ENCODE assay signal across 1 cellular context in genomic region chr5:110738812-110739651, GRCh38.
TF ChIP-seq lines count a peak whose summit lies in the region.

Gene SLC25A46 (plus strand): TSS chr5:110739007. CDS start chr5:110739120, 113 bp downstream.

TF ChIP-seq in HEK293, 187 proteins besides CTCF, POLR2A, EP300 and RAD21 (continued from another document and continues in another):
- TF ChIP-seq PRDM2 (tag by site-specific recombination; IDR thresholded peaks at IDR 0.05; ENCODE audit: borderline replicate concordance) = no peak
- no peak for TF ChIP-seq ZBTB1 (tag by site-specific recombination; IDR thresholded peaks at IDR 0.05)
- no peak for TF ChIP-seq BCL6B (tag by site-specific recombination; IDR thresholded peaks at IDR 0.05)
- TF ChIP-seq ZNF23 (tag by site-specific recombination; IDR thresholded peaks at IDR 0.05; ENCODE audit: borderline replicate concordance) = no peak
- TF ChIP-seq ZNF692 (tag by site-specific recombination; IDR thresholded peaks at IDR 0.05) = no peak
- TF ChIP-seq ZNF302 (tag by site-specific recombination; IDR thresholded peaks at IDR 0.05; ENCODE audit: low read depth) = no peak
- no peak for TF ChIP-seq ZNF488 (tag by site-specific recombination; IDR thresholded peaks at IDR 0.05)
- TF ChIP-seq OVOL3 (tag by site-specific recombination; IDR thresholded peaks at IDR 0.05) = no peak
- TF ChIP-seq ZNF596 (tag by site-specific recombination; IDR thresholded peaks at IDR 0.05) = no peak
- no peak for TF ChIP-seq ZNF174 (tag by site-specific recombination; IDR thresholded peaks at IDR 0.05)
- TF ChIP-seq ZNF202 (tag by site-specific recombination; IDR thresholded peaks at IDR 0.05; ENCODE audit: borderline replicate concordance) = no peak
- TF ChIP-seq ZNF514 (tag by site-specific recombination; IDR thresholded peaks at IDR 0.05) = no peak
- no peak for TF ChIP-seq BCL11A (tag by site-specific recombination; IDR thresholded peaks at IDR 0.05; ENCODE audit: low read depth)
- TF ChIP-seq ZNF169 (tag by site-specific recombination; IDR thresholded peaks at IDR 0.05) = no peak
- TF ChIP-seq ZNF791 (tag by site-specific recombination; IDR thresholded peaks at IDR 0.05) = no peak
- TF ChIP-seq ZNF239 (tag by site-specific recombination; IDR thresholded peaks at IDR 0.05) = no peak
- no peak for TF ChIP-seq MEIS1 (CRISPR knock-in tag; IDR thresholded peaks at IDR 0.05; ENCODE audit: borderline replicate concordance)
- TF ChIP-seq ZBTB10 (tag by site-specific recombination; IDR thresholded peaks at IDR 0.05) = peak; percentile 79; the same call in 1 of the 2 replicates
- peak; percentile 76 for TF ChIP-seq ZNF600 (tag by site-specific recombination; IDR thresholded peaks at IDR 0.05)
- no peak for TF ChIP-seq OSR2 (tag by site-specific recombination; IDR thresholded peaks at IDR 0.05)
- no peak for TF ChIP-seq ZNF416 (tag by site-specific recombination; IDR thresholded peaks at IDR 0.05)
- no peak for TF ChIP-seq ZNF140 (tag by site-specific recombination; IDR thresholded peaks at IDR 0.05)
- no peak for TF ChIP-seq ZNF549 (tag by site-specific recombination; IDR thresholded peaks at IDR 0.05)
- no peak for TF ChIP-seq ZNF561 (tag by site-specific recombination; IDR thresholded peaks at IDR 0.05; ENCODE audit: borderline replicate concordance)
- no peak for TF ChIP-seq INSM2 (tag by site-specific recombination; IDR thresholded peaks at IDR 0.05)
- peak; percentile 35; the same call in 1 of the 2 replicates for TF ChIP-seq REST (tag by site-specific recombination; IDR thresholded peaks at IDR 0.05)
- TF ChIP-seq ZBTB21 (tag by site-specific recombination; IDR thresholded peaks at IDR 0.05) = no peak
- no peak for TF ChIP-seq MZF1 (tag by site-specific recombination; IDR thresholded peaks at IDR 0.05; ENCODE audit: borderline replicate concordance)
- TF ChIP-seq ZNF423 (tag by site-specific recombination; IDR thresholded peaks at IDR 0.05) = 0 out of 2 replicates have a peak, but pooled peaks have one; percentile 37
- no peak for TF ChIP-seq ZBTB49 (tag by site-specific recombination; IDR thresholded peaks at IDR 0.05; ENCODE audit: low read depth)
- TF ChIP-seq ZNF133 (tag by site-specific recombination; IDR thresholded peaks at IDR 0.05) = no peak
- TF ChIP-seq GFI1B (tag by site-specific recombination; IDR thresholded peaks at IDR 0.05) = no peak
- TF ChIP-seq ELK4 (IDR thresholded peaks at IDR 0.05; ENCODE audit: borderline replicate concordance, low read depth, low read length) = no peak
- 0 out of 2 replicates have a peak, but pooled peaks have one; percentile 18 for TF ChIP-seq YY1 (tag by site-specific recombination; IDR thresholded peaks at IDR 0.05)
- TF ChIP-seq ZBTB7A (tag by site-specific recombination; IDR thresholded peaks at IDR 0.05; ENCODE audit: low read depth) = no peak
- no peak for TF ChIP-seq ZNF837 (tag by site-specific recombination; IDR thresholded peaks at IDR 0.05)
- TF ChIP-seq BCL11B (tag by site-specific recombination; IDR thresholded peaks at IDR 0.05; ENCODE audit: low read depth) = no peak
- 0 out of 2 replicates have a peak, but pooled peaks have one; percentile 29 for TF ChIP-seq KLF9 (tag by site-specific recombination; IDR thresholded peaks at IDR 0.05; ENCODE audit: low read depth)
- no peak for TF ChIP-seq ZNF707 (tag by site-specific recombination; IDR thresholded peaks at IDR 0.05)
- 0 out of 2 replicates have a peak, but pooled peaks have one; percentile 49 for TF ChIP-seq GLI4 (tag by site-specific recombination; IDR thresholded peaks at IDR 0.05)
